14 cellular contexts compared by ENCODE assay signal in the genomic region with DNA sequence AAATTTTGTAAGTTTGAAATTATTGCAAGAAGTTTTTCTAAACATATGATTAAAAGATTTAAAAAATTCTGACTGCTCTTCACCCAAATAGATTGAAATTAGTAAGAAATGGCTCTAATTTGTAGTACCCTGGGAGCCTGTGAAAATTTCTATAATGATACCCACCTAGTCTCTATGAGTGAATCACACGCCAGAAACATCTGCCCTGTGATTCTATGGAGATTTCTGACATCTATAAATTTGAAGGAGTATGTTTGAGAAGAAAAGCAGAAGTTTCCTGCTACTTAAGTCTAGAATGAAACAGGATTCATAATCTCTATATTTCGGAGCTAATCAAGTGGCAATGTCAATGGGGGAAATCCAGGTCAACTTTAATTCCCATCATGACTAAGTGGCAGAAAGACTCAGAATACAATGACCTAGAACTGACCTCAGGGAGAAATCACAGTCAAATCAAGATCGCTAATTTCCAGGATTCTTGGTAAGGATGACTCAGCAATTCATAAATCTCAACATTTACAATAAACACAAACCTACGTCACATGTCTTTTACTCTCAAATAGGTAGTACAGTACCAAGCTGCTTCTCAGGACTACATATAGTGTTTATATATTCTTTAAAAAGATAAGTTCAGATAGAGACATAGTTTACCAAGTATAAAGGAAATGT.
DNase-seq lines count a peak whose midpoint lies in the region; ATAC-seq and TF ChIP-seq lines count a peak whose summit lies in the region.
"Had no signal": no experiment of that assay in that cellular context is flagged by ENCODE, and none has a peak within 500 bp of the region (broad histone marks: within the 10 kb centered on the region; RNA-seq: fewer than 3 reads in every experiment).

No MANE protein-coding gene starts in this region.

- peaks cover 0 to 2% (median 0%) of the 10 kb centered on the region in 7 donors for H3K9me3 Mint-ChIP-seq in CD14-positive monocyte

- H3K27ac ChIP-seq in fibroblast of lung (ENCODE audit: insufficient read depth, low read length) (no peak overlapping the region), body of pancreas (no peak overlapping the region)
- H3K27ac ChIP-seq: tibial nerve had no signal

- H3K4me1 Mint-ChIP-seq in CD14-positive monocyte: peaks cover 32% of the 10 kb centered on the region

- H3K36me3 ChIP-seq in fibroblast of lung (ENCODE audit: control insufficient read depth, insufficient read depth, low read length): no peaks in the 10 kb centered on the region
- H3K36me3 ChIP-seq in body of pancreas (replicated peaks in 1 of 2; ENCODE audit: insufficient read depth in 1 of 2, low read depth in 2 of 2): no peaks in the 10 kb centered on the region
- H3K36me3 ChIP-seq: tibial nerve had no signal

- H3K4me1 ChIP-seq in fibroblast of lung (ENCODE audit: control insufficient read depth, extremely low read depth, insufficient read depth, low read length) (no peaks in the 10 kb centered on the region), body of pancreas (no peaks in the 10 kb centered on the region)
- H3K4me1 ChIP-seq: Caco-2, tibial nerve had no signal

- no peak overlapping the region for H3K9ac ChIP-seq in fibroblast of lung (ENCODE audit: insufficient read depth, low read length)

- TF ChIP-seq CTCF in CD14-positive monocyte (IDR thresholded peaks at IDR 0.05) (no peak), fibroblast of lung (conservative IDR thresholded peaks at IDR 0.05 in 1 of 2, IDR thresholded peaks at IDR 0.05 in 1 of 2; ENCODE audit: low read depth in 1 of 2, low read length in 2 of 2) (no peak), body of pancreas (IDR thresholded peaks at IDR 0.05) (no peak)

- intact Hi-C loops in CD14-positive monocyte (cut with micrococcal nuclease) (no loop called here), body of pancreas (cut with DNase I) (no loop called here)

- 61 to 64% methylated on average over 4 of the region's 4 CpGs for WGBS in body of pancreas, 2 donors

- ATAC-seq in GM19351 (IDR thresholded peaks at IDR 0.05; ENCODE audit: unreplicated experiment) (peak; percentile 52), body of pancreas (no peak)

- H3K27me3 ChIP-seq in fibroblast of lung (ENCODE audit: control insufficient read depth, insufficient read depth, low read length) (no peaks in the 10 kb centered on the region), body of pancreas (no peaks in the 10 kb centered on the region)
- H3K27me3 ChIP-seq: tibial nerve had no signal

- H3K4me2 ChIP-seq in fibroblast of lung (ENCODE audit: extremely low read depth, insufficient read depth, low read length): no peak overlapping the region

- H3K27me3 Mint-ChIP-seq in CD14-positive monocyte (ENCODE audit: low read depth in 3 of 3): peaks cover 0 to 5% (median 2%) of the 10 kb centered on the region in 3 donors

- no peak overlapping the region for H3K4me3 ChIP-seq in fibroblast of lung (replicated peaks in 1 of 4; ENCODE audit: control extremely low read depth in 1 of 4, insufficient read depth in 1 of 4, low read depth in 3 of 4, low read length in 4 of 4)
- no peak overlapping the region for H3K4me3 ChIP-seq in body of pancreas
- H3K4me3 ChIP-seq: tibial nerve had no signal

- H3K9me3 ChIP-seq in fibroblast of lung (ENCODE audit: control insufficient read depth, insufficient read depth, low read depth, low read length) (no peaks in the 10 kb centered on the region), body of pancreas (no peaks in the 10 kb centered on the region)
- H3K9me3 ChIP-seq: Caco-2, tibial nerve had no signal

- H3K27ac Mint-ChIP-seq in CD14-positive monocyte: peak overlapping the region in 3 of 7 donors; percentile 24 to 77 (median 72)

- TF ChIP-seq POLR2A in body of pancreas (IDR thresholded peaks at IDR 0.05): no peak

- no peaks in the 10 kb centered on the region for H3K36me3 Mint-ChIP-seq in CD14-positive monocyte

- no peak for DNase-seq in CD14-positive monocyte (ENCODE audit: low spot score)
- peak; percentile 52 for DNase-seq in RPMI7951 (ENCODE audit: low read depth)
- DNase-seq in fibroblast of lung (ENCODE audit: low read depth in 2 of 2): peak; percentile 33 to 72
- DNase-seq in HK-2 (ENCODE audit: unreplicated experiment): no peak
- no peak for DNase-seq in NCI-H1105 (lab: John Stamatoyannopoulos, UW)
- DNase-seq in amygdala (lab: John Stamatoyannopoulos, UW): no peak
- no peak for DNase-seq in body of pancreas
- DNase-seq: activated CD8-positive, alpha-beta memory T cell treated with anti-CD3 and anti-CD28 coated beads, Interleukin-2, amount 50 U/mL, for 4 hours; Caco-2; effector CD4-positive, alpha-beta T cell; NCI-H2081 treated with DMSO at 0.1 percent for 48 hours; stimulated activated CD4-positive, alpha-beta T cell treated with anti-CD3 and anti-CD28 coated beads, Interleukin-4, amount 100 ng/mL, for 4 hours had no signal

- H3K4me3 Mint-ChIP-seq in CD14-positive monocyte: peak overlapping the region; percentile 1 to 69

- H4K20me1 ChIP-seq in fibroblast of lung (ENCODE audit: control insufficient read depth, extremely low read depth, insufficient read depth, low read length): no peaks in the 10 kb centered on the region

- no peak overlapping the region for H2AFZ ChIP-seq in fibroblast of lung (ENCODE audit: low read length)

- no peaks in the 10 kb centered on the region for H3K79me2 ChIP-seq in fibroblast of lung (ENCODE audit: control insufficient read depth, insufficient read depth, low read length)

Comparison
In these comparisons a context has a peak if more than half of its experiments do, and no peak if none do; other contexts are left out.
1. DNase-seq: peak in RPMI7951 (single experiment) and fibroblast of lung (2 of 2); none in CD14-positive monocyte (single experiment), HK-2 (single experiment), NCI-H1105 (single experiment), amygdala (0 of 56) and body of pancreas (0 of 4).